In genomic region chr19:53813996-53814395, GRCh38 we compare ENCODE assay signal across 27 cellular contexts. TPM values are rescaled to one million over a fixed set of nuclear protein-coding genes. Genes with fewer than 3 reads are reported as not detected.
A peak's percentile ranks its signal among the peaks of the same experiment; 100 is the strongest.
DNase-seq lines count a peak whose midpoint lies in the region; ATAC-seq, FAIRE-seq and TF ChIP-seq lines count a peak whose summit lies in the region.
"Had no signal": no experiment of that assay in that cellular context is flagged by ENCODE, and none has a peak within 500 bp of the region (broad histone marks: within the 10 kb centered on the region; RNA-seq: fewer than 3 reads in every experiment).

No MANE protein-coding gene starts in this region.

- no peak overlapping the region for H3K4me3 Mint-ChIP-seq in activated T-helper 17 cell treated with anti-CD3 and anti-CD28 coated beads, Interleukin-2, amount 50 U/mL, for 72 hours
- H3K4me3 Mint-ChIP-seq in Caco-2 (ENCODE audit: unreplicated experiment) = no peak overlapping the region
- H3K4me3 Mint-ChIP-seq: activated naive CD8-positive, alpha-beta T cell; activated T-cell treated with anti-CD3 and anti-CD28 coated beads, Interleukin-2, amount 50 U/mL, for 72 hours; CD8-positive, alpha-beta memory T cell; GM23338; stimulated activated naive CD8-positive, alpha-beta T cell treated with anti-CD3 and anti-CD28 coated beads, Interleukin-15, Interleukin-2, amounts not matched to agents 100 ng/mL and 50 ng/mL, for 24 hours had no signal

- no peaks in the 10 kb centered on the region for H3K27me3 ChIP-seq in neutrophil
- H3K27me3 ChIP-seq in Caco-2 (replicated peaks; ENCODE audit: control insufficient read depth, insufficient read depth, low read length) = no peaks in the 10 kb centered on the region
- no peaks in the 10 kb centered on the region for H3K27me3 ChIP-seq in pancreas
- H3K27me3 ChIP-seq: tibial artery had no signal

- peaks cover 100% of the 10 kb centered on the region for H3K36me3 ChIP-seq in neutrophil
- H3K36me3 ChIP-seq in Caco-2 (ENCODE audit: control insufficient read depth, insufficient read depth, low read length) = no peaks in the 10 kb centered on the region
- no peaks in the 10 kb centered on the region for H3K36me3 ChIP-seq in OCI-LY7 (ENCODE audit: insufficient read depth, low read length)
- no peaks in the 10 kb centered on the region for H3K36me3 ChIP-seq in pancreas
- H3K36me3 ChIP-seq: tibial artery had no signal

- H3K27me3 Mint-ChIP-seq in activated T-helper 17 cell treated with anti-CD3 and anti-CD28 coated beads, Interleukin-2, amount 50 U/mL, for 72 hours = no peaks in the 10 kb centered on the region
- no peaks in the 10 kb centered on the region for H3K27me3 Mint-ChIP-seq in Caco-2 (ENCODE audit: insufficient read depth, unreplicated experiment)
- H3K27me3 Mint-ChIP-seq: CD8-positive, alpha-beta memory T cell; stimulated activated naive CD8-positive, alpha-beta T cell treated with anti-CD3 and anti-CD28 coated beads, Interleukin-15, Interleukin-2, amounts not matched to agents 100 ng/mL and 50 ng/mL, for 24 hours had no signal

- DNase-seq in ELR (ENCODE audit: low read depth) (peak; percentile 85), LHCN-M2 (ENCODE audit: low read depth) (peak; percentile 54), Caco-2 (no peak), OCI-LY7 (ENCODE audit: low spot score) (no peak), pancreas (no peak)
- DNase-seq: activated CD4-positive, alpha-beta T cell treated with anti-CD3 and anti-CD28 coated beads for 48 hours; activated T-cell treated with anti-CD3 and anti-CD28 coated beads, Interleukin-2, amount 50 U/mL, for 72 hours; CD8-positive, alpha-beta memory T cell; DMS79 treated with DMSO at 0.1 percent for 48 hours; effector CD4-positive, alpha-beta T cell; MM.1S; NCI-H1694 treated with DMSO at 0.1 percent for 48 hours; occipital lobe; OCI-M1; retina; stimulated activated CD4-positive, alpha-beta T cell treated with anti-CD3 and anti-CD28 coated beads, Interleukin-2, amount 100 ng/mL, for 48 hours; tibial artery had no signal

- H3K4me1 ChIP-seq in neutrophil (ENCODE audit: control insufficient read depth in 1 of 2, insufficient read depth in 1 of 2, low read depth in 1 of 2, low read length in 1 of 2) (peaks cover 0 to 6% of the 10 kb centered on the region in 2 experiments), Caco-2 (no peaks in the 10 kb centered on the region), OCI-LY7 (ENCODE audit: insufficient read depth, low read length, poor library complexity, severe bottlenecking) (no peaks in the 10 kb centered on the region), pancreas (no peaks in the 10 kb centered on the region)
- H3K4me1 ChIP-seq: tibial artery had no signal

- BruUV-seq in Caco-2 (replicated peaks; lab: Mats Ljungman, UMichigan) = no TSS peak
- no TSS peak for BruUV-seq in OCI-LY7 (replicated peaks; lab: Mats Ljungman, UMichigan)

- intact Hi-C loops in Caco-2 (cut with micrococcal nuclease; ENCODE audit: unreplicated experiment) (no loop called here), OCI-LY7 (cut with micrococcal nuclease; ENCODE audit: unreplicated experiment) (no loop called here), pancreas (cut with DNase I) (no loop called here)

- no peaks in the 10 kb centered on the region for H3K9me3 ChIP-seq in neutrophil
- 0 out of 2 replicates have a peak, but pooled peaks cover 3% of the 10 kb centered on the region for H3K9me3 ChIP-seq in Caco-2
- no peaks in the 10 kb centered on the region for H3K9me3 ChIP-seq in OCI-LY7 (ENCODE audit: low read length)
- no peaks in the 10 kb centered on the region for H3K9me3 ChIP-seq in pancreas
- H3K9me3 ChIP-seq: tibial artery had no signal

- no peak for FAIRE-seq in pancreas (lab: Jason Lieb, UNC)

- H3K27ac Mint-ChIP-seq in activated T-helper 17 cell treated with anti-CD3 and anti-CD28 coated beads, Interleukin-2, amount 50 U/mL, for 72 hours = no peak overlapping the region
- H3K27ac Mint-ChIP-seq in Caco-2 (ENCODE audit: unreplicated experiment) = no peak overlapping the region
- H3K27ac Mint-ChIP-seq: activated naive CD8-positive, alpha-beta T cell; activated T-cell treated with anti-CD3 and anti-CD28 coated beads, Interleukin-2, amount 50 U/mL, for 72 hours; CD8-positive, alpha-beta memory T cell; GM23338; stimulated activated naive CD8-positive, alpha-beta T cell treated with anti-CD3 and anti-CD28 coated beads, Interleukin-15, Interleukin-2, amounts not matched to agents 100 ng/mL and 50 ng/mL, for 24 hours had no signal

- ATAC-seq in activated T-helper 17 cell treated with anti-CD3 and anti-CD28 coated beads, Interleukin-2, amount 50 U/mL, for 72 hours (replicated peaks) = peak; percentile 42
- ATAC-seq in GM19455 (IDR thresholded peaks at IDR 0.05; ENCODE audit: unreplicated experiment) = no peak
- ATAC-seq in pancreas = no peak
- ATAC-seq: GM23338 had no signal

- no peaks in the 10 kb centered on the region for H4K20me1 ChIP-seq in OCI-LY7 (ENCODE audit: insufficient read depth, low read length)

- POLR2A ChIA-PET in Caco-2 (lab: Charles Lee) (no interaction called here), OCI-LY7 (lab: Charles Lee) (no interaction called here)

- TF ChIP-seq CTCF in neutrophil (IDR thresholded peaks at IDR 0.05) (no peak), Caco-2 (IDR thresholded peaks at IDR 0.05; ENCODE audit: insufficient read depth in 1 of 2, low read depth in 1 of 2, low read length in 1 of 2, severe bottlenecking in 1 of 2, unreplicated experiment in 1 of 2) (no peak), OCI-LY7 (conservative IDR thresholded peaks at IDR 0.05; ENCODE audit: low read length) (no peak), pancreas (IDR thresholded peaks at IDR 0.05) (no peak)

- H3K9me2 ChIP-seq in OCI-LY7 (ENCODE audit: insufficient read depth, low read length) = no peaks in the 10 kb centered on the region

- no peaks in the 10 kb centered on the region for H3K4me1 Mint-ChIP-seq in activated T-helper 17 cell treated with anti-CD3 and anti-CD28 coated beads, Interleukin-2, amount 50 U/mL, for 72 hours
- H3K4me1 Mint-ChIP-seq in Caco-2 (ENCODE audit: low read depth, unreplicated experiment) = no peaks in the 10 kb centered on the region
- H3K4me1 Mint-ChIP-seq: CD8-positive, alpha-beta memory T cell had no signal

- H2AFZ ChIP-seq in OCI-LY7 (ENCODE audit: low read length) = no peak overlapping the region
- H2AFZ ChIP-seq: GM23338 had no signal

- H3K4me2 ChIP-seq in OCI-LY7 (ENCODE audit: low read length) = no peak overlapping the region
- H3K4me2 ChIP-seq: GM23338 had no signal

- H3K27ac ChIP-seq in neutrophil (peak overlapping the region; percentile 0), OCI-LY7 (ENCODE audit: low read depth, low read length, poor library complexity, severe bottlenecking) (no peak overlapping the region), pancreas (no peak overlapping the region)
- H3K27ac ChIP-seq: tibial artery had no signal

- H3K36me3 Mint-ChIP-seq in activated T-helper 17 cell treated with anti-CD3 and anti-CD28 coated beads, Interleukin-2, amount 50 U/mL, for 72 hours (ENCODE audit: low read depth) = no peaks in the 10 kb centered on the region
- H3K36me3 Mint-ChIP-seq in Caco-2 (ENCODE audit: insufficient read depth, unreplicated experiment) = peaks cover 27% of the 10 kb centered on the region
- H3K36me3 Mint-ChIP-seq: activated naive CD8-positive, alpha-beta T cell; CD8-positive, alpha-beta memory T cell had no signal

- H3K79me2 ChIP-seq in OCI-LY7 (ENCODE audit: insufficient read depth, low read depth, low read length) = no peaks in the 10 kb centered on the region

- CTCF ChIA-PET in Caco-2 (lab: Charles Lee) = interaction anchor here (0.6 to 1.2 kb wide), 2 partner anchors 9 to 216 kb away, joined by 3 to 4 read pairs; no protein-coding TSS in a partner anchor
- CTCF ChIA-PET in OCI-LY7 (lab: Charles Lee; ENCODE audit: unreplicated experiment) = no interaction called here

- 56 to 67% methylated on average over 4 of the region's 4 CpGs for WGBS in pancreas, 2 donors

- no peaks in the 10 kb centered on the region for H3K9me3 Mint-ChIP-seq in activated T-helper 17 cell treated with anti-CD3 and anti-CD28 coated beads, Interleukin-2, amount 50 U/mL, for 72 hours
- no peaks in the 10 kb centered on the region for H3K9me3 Mint-ChIP-seq in Caco-2 (ENCODE audit: unreplicated experiment)
- H3K9me3 Mint-ChIP-seq: activated T-cell treated with anti-CD3 and anti-CD28 coated beads, Interleukin-2, amount 50 U/mL, for 72 hours; stimulated activated naive CD8-positive, alpha-beta T cell treated with anti-CD3 and anti-CD28 coated beads, Interleukin-15, Interleukin-2, amounts not matched to agents 100 ng/mL and 50 ng/mL, for 24 hours had no signal

- no peak overlapping the region for H3K4me3 ChIP-seq in neutrophil (ENCODE audit: low read depth in 1 of 2, low read length in 1 of 2)
- no peak overlapping the region for H3K4me3 ChIP-seq in Caco-2 (ENCODE audit: low read depth, low read length)
- H3K4me3 ChIP-seq in OCI-LY7 (ENCODE audit: low read depth, low read length, poor library complexity, severe bottlenecking) = no peak overlapping the region
- no peak overlapping the region for H3K4me3 ChIP-seq in pancreas
- H3K4me3 ChIP-seq: GM23338, tibial artery had no signal

RNA-seq across cellular contexts. Expression of gene NLRP12, which starts 10.1 kb away (rescaled TPM):
- total RNA-seq in LHCN-M2 (2014; rRNA removed) (not detected in 2 replicates), Caco-2 (2022) (not detected in 2 replicates), OCI-LY7 (2022) (not detected in 2 replicates), pancreas (under 1 TPM in 5 of 6 donors, not detected in 1; 0.08 to 0.81 (median 0.32) TPM)
- not detected for polyA plus RNA-seq in LHCN-M2 (2012)
- not detected for total RNA-seq in activated T-helper 17 cell treated with anti-CD3 and anti-CD28 coated beads, Interleukin-2, amount 50 U/mL, for 72 hours
- total RNA-seq in OCI-LY7 (2014; rRNA removed; shearing (Covaris generic)) = not detected in 2 replicates
- polyA plus RNA-seq in pancreas = under 1 TPM; 0.02 to 0.19 TPM
- total RNA-seq: activated T-cell treated with anti-CD3 and anti-CD28 coated beads, Interleukin-2, amount 50 U/mL, for 72 hours; CD8-positive, alpha-beta memory T cell; chondrocyte; epithelial cell of proximal tubule; kidney epithelial cell; T-helper 1 cell treated with Interleukin-12 subunit alpha and Interleukin-12 subunit beta and Interleukin-4 antibody, amounts not matched to agents 30 ng/mL and 1 ng/mL, for 36 hours had no signal
- polyA plus RNA-seq: CD8-positive, alpha-beta memory T cell had no signal

RNA-seq across cellular contexts. Expression of gene MYADM, which starts 53.7 kb away (rescaled TPM):
- 39.7 and 39.9 TPM in 2 replicates for total RNA-seq in LHCN-M2 (2014; rRNA removed)
- 41.3 TPM for polyA plus RNA-seq in LHCN-M2 (2012)
- total RNA-seq in activated T-helper 17 cell treated with anti-CD3 and anti-CD28 coated beads, Interleukin-2, amount 50 U/mL, for 72 hours = 10 to 100 TPM; 48.8 to 72.8 TPM
- total RNA-seq in Caco-2 (2022) = 115 and 132 TPM in 2 replicates
- 0.98 and 3.2 TPM in 2 replicates for total RNA-seq in OCI-LY7 (2014; rRNA removed; shearing (Covaris generic))
- 0.55 and 0.82 TPM in 2 replicates for total RNA-seq in OCI-LY7 (2022)
- total RNA-seq in pancreas = 10 to 100 TPM; 21.5 to 57.6 (median 31.0) TPM
- polyA plus RNA-seq in pancreas = 10 to 100 TPM; 14.0 to 40.6 TPM

Comparison
In these comparisons a context has a peak if more than half of its experiments do, and no peak if none do; other contexts are left out.
1. DNase-seq: peak in ELR (single experiment) and LHCN-M2 (single experiment); none in Caco-2 (0 of 2), OCI-LY7 (single experiment) and pancreas (0 of 6).